22 cellular contexts compared by ENCODE assay signal in the genomic region with DNA sequence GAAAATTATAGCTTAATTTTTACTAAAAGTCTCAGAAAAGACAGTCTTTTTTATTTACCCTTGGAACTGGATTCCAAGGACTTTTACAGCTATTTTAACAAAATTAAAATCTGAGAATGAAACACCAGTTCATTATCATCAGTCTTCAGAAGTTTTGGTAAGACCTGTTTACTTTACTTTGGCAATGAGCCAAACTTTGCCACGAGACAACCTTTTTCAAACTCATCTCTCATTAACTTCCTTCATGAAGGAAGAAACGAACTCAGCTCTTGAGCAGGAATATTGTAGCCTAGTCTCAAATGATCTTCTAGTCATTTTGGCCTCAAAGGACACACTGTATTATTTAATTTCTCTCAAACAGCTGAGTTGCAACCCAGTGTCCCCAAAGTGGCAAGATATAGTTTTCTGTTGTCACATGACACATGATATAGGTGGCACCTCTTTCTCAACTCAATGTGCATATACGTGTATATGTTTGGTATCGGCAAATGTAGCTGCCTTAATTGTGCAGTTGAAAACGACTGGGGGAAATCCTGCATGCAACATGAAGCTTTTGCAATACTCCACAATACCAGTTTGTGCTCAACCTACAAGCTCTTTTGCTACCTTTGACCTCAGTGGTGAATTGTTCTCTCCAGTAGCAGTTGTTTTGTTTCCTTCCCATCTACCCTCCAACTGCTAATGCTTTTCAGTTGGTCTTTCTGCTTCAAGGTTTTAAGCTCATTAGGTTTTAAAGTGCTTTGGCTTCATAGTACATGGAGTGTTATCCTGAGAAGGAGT. TPM values are rescaled to one million over a fixed set of nuclear protein-coding genes. Genes with fewer than 3 reads are reported as not detected.
"Had no signal": no experiment of that assay in that cellular context is flagged by ENCODE, and none has a peak within 500 bp of the region (broad histone marks: within the 10 kb centered on the region; RNA-seq: fewer than 3 reads in every experiment).

No MANE protein-coding gene starts in this region.

- H3K27ac Mint-ChIP-seq: activated B cell treated with CpG ODN at 0.5 μM for 24 hours; activated naive CD8-positive, alpha-beta T cell treated with anti-CD3 and anti-CD28 coated beads for 36 hours; activated T-cell treated with anti-CD3 and anti-CD28 coated beads, Interleukin-2, amount 50 U/mL, for 72 hours; brain; memory B cell; naive thymus-derived CD4-positive, alpha-beta T cell had no signal

- ATAC-seq: activated T-cell treated with anti-CD3 and anti-CD28 coated beads, Interleukin-2, amount 50 U/mL, for 72 hours; left ventricle myocardium superior; naive thymus-derived CD4-positive, alpha-beta T cell; pancreas had no signal

- DNase-seq: activated B cell treated with CpG ODN at 0.5 μM for 24 hours; activated CD4-positive, alpha-beta T cell treated with anti-CD3 and anti-CD28 coated beads for 48 hours; activated CD8-positive, alpha-beta memory T cell treated with anti-CD3 and anti-CD28 coated beads, Interleukin-2, amount 50 U/mL, for 48 hours; activated gamma-delta T cell; activated naive CD8-positive, alpha-beta T cell treated with anti-CD3 and anti-CD28 coated beads for 36 hours; activated T-cell treated with anti-CD3 and anti-CD28 coated beads, Interleukin-2, amount 50 U/mL, for 72 hours; central memory CD4-positive, alpha-beta T cell; esophagus squamous epithelium; hippocampal formation; kidney; left ventricle myocardium superior; naive thymus-derived CD4-positive, alpha-beta T cell; pancreas; spleen; stomach; testis; upper lobe of left lung had no signal

- H3K9me3 ChIP-seq: esophagus squamous epithelium, mucosa of descending colon, pancreas, testis, upper lobe of left lung had no signal

- H3K4me1 ChIP-seq: esophagus squamous epithelium, pancreas, sigmoid colon, spleen, stomach, testis, upper lobe of left lung had no signal

- H3K27me3 ChIP-seq: testis, upper lobe of left lung had no signal

- H3K27ac ChIP-seq: coronary artery, esophagus squamous epithelium, pancreas, sigmoid colon, spleen, stomach, testis, upper lobe of left lung had no signal

- H3K4me3 ChIP-seq: coronary artery, esophagus squamous epithelium, mucosa of descending colon, pancreas, sigmoid colon, spleen, stomach, testis, upper lobe of left lung had no signal

RNA-seq across cellular contexts. Expression of a gene that starts 8.4 kb away (rescaled TPM):
- total RNA-seq: kidney, left ventricle myocardium superior had no signal
- polyA plus RNA-seq: naive thymus-derived CD4-positive, alpha-beta T cell had no signal
